In genomic region chr9:120413121-120414048, GRCh38 we compare ENCODE assay signal across 17 cellular contexts.
DNase-seq lines count a peak whose midpoint lies in the region; TF ChIP-seq lines count a peak whose summit lies in the region.
"Had no signal": no experiment of that assay in that cellular context is flagged by ENCODE, and none has a peak within 500 bp of the region (broad histone marks: within the 10 kb centered on the region; RNA-seq: fewer than 3 reads in every experiment).

No MANE protein-coding gene starts in this region.

- H3K4me1 ChIP-seq in NT2/D1 (ENCODE audit: insufficient read depth, insufficient read length) (peaks cover 14% of the 10 kb centered on the region), mesodermal cell (ENCODE audit: control insufficient read depth, insufficient read depth, low read length, poor library complexity, severe bottlenecking) (peaks cover 14% of the 10 kb centered on the region)
- H3K4me1 ChIP-seq: Caco-2, pancreas had no signal

- no peak overlapping the region for H3K9ac ChIP-seq in NT2/D1 (ENCODE audit: insufficient read length, low read depth)

- H3K9me3 ChIP-seq in NT2/D1 (ENCODE audit: insufficient read depth, low read length) (no peaks in the 10 kb centered on the region), mesodermal cell (ENCODE audit: control insufficient read depth, low read length) (no peaks in the 10 kb centered on the region)
- H3K9me3 ChIP-seq: Caco-2, gastrocnemius medialis, pancreas had no signal

- H3K27me3 ChIP-seq in H7 (ENCODE audit: control insufficient read depth, insufficient read depth, low read length) (no peaks in the 10 kb centered on the region), NT2/D1 (ENCODE audit: insufficient read depth, insufficient read length) (no peaks in the 10 kb centered on the region)
- H3K27me3 ChIP-seq: gastrocnemius medialis, pancreas had no signal

- H3K27ac ChIP-seq in mesodermal cell (ENCODE audit: low read depth, low read length, severe bottlenecking), result peak overlapping the region; percentile 80
- H3K27ac ChIP-seq: pancreas, PC-9 had no signal

- H3K36me3 ChIP-seq in H7 (replicated peaks; ENCODE audit: control insufficient read depth, insufficient read depth, low read length) (peaks cover 13% of the 10 kb centered on the region), NT2/D1 (ENCODE audit: insufficient read depth, insufficient read length, low read length) (peaks cover 52% of the 10 kb centered on the region), mesodermal cell (ENCODE audit: control insufficient read depth, insufficient read depth, low read length) (peaks cover 58% of the 10 kb centered on the region)

- 51 to 64% methylated on average over 6 to 9 of the region's 15 CpGs for WGBS in mesodermal cell (ENCODE audit: insufficient coverage in 2 of 2), 2 experiments

- no peak for TF ChIP-seq CTCF in GM10266 (IDR thresholded peaks at IDR 0.05; ENCODE audit: control insufficient read depth, insufficient read depth, low read depth, missing control alignments)

- peak; percentile 50 for DNase-seq in H7
- DNase-seq in NCI-H1930 (lab: John Stamatoyannopoulos, UW), result peak; percentile 66 to 73
- DNase-seq in NT2/D1 (ENCODE audit: low read depth, low spot score), result peak; percentile 15
- DNase-seq in NCI-H526 treated with DMSO at 0.1 percent for 48 hours (lab: John Stamatoyannopoulos, UW), result no peak
- no peak for DNase-seq in activated gamma-delta T cell (lab: John Stamatoyannopoulos, UW)
- no peak for DNase-seq in GM10266 (ENCODE audit: extremely low spot score)
- DNase-seq in activated CD4-positive, alpha-beta T cell treated with anti-CD3 and anti-CD28 coated beads for 48 hours, result no peak
- DNase-seq: activated CD4-positive, CD25-positive, alpha-beta regulatory T cell; Caco-2; effector memory CD8-positive, alpha-beta T cell; gastrocnemius medialis; KBM-7; NCI-H2171 treated with DMSO at 0.1 percent for 48 hours; pancreas; PC-9; substantia nigra had no signal

- no peak overlapping the region for H3K4me3 ChIP-seq in H7 (ENCODE audit: insufficient read depth, low read depth, low read length)
- H3K4me3 ChIP-seq in NT2/D1 (ENCODE audit: insufficient read length, low read depth), result no peak overlapping the region
- H3K4me3 ChIP-seq in mesodermal cell (ENCODE audit: extremely low read depth, insufficient read depth, low read length, poor library complexity, severe bottlenecking), result no peak overlapping the region
- H3K4me3 ChIP-seq: gastrocnemius medialis, pancreas, PC-9 had no signal

Comparison
In these comparisons a context has a peak if more than half of its experiments do, and no peak if none do; other contexts are left out.
1. DNase-seq: peak in H7 (single experiment), NCI-H1930 (2 of 2) and NT2/D1 (single experiment); none in NCI-H526 treated with DMSO at 0.1 percent for 48 hours (single experiment), activated gamma-delta T cell (single experiment), GM10266 (single experiment) and activated CD4-positive, alpha-beta T cell treated with anti-CD3 and anti-CD28 coated beads for 48 hours (single experiment).